Comparison of ENCODE assay signal across 8 cellular contexts in genomic region chr20:63272105-63273078, GRCh38. TPM values are rescaled to one million over a fixed set of nuclear protein-coding genes. Genes with fewer than 3 reads are reported as not detected.
DNase-seq lines count a peak whose midpoint lies in the region; ATAC-seq and TF ChIP-seq lines count a peak whose summit lies in the region.

Gene ARFGAP1, plus strand, starts transcription at chr20:63272813. Its CDS starts 2,768 bp downstream, at chr20:63275581.

- 1% methylated on average over 67 to 98 of the region's 98 CpGs for WGBS in adipose tissue, 3 donors
- WGBS in heart right ventricle, 2 donors: 1% methylated on average over 71 to 98 of the region's 98 CpGs
- 2 to 20% methylated on average over 1 to 31 of the region's 98 CpGs for WGBS in upper lobe of left lung, 2 donors

- no peak for TF ChIP-seq EP300 in upper lobe of left lung (IDR thresholded peaks at IDR 0.05)

- peak within 1 kb of the TSS; percentile 69 to 81 for H3K27ac Mint-ChIP-seq in T-cell

- peaks cover 5 to 29% (median 21%) of the 10 kb centered on the region in 9 donors for H3K4me1 ChIP-seq in heart right ventricle
- H3K4me1 ChIP-seq in upper lobe of left lung: peaks cover 19 to 32% (median 23%) of the 10 kb centered on the region in 4 donors

- CTCF ChIA-PET in T-cell (lab: Charles Lee): interaction anchor here in 1 of 2 donors (0.6 kb wide), 1 partner anchor 226 kb away, joined by 4 read pairs; no protein-coding TSS in a partner anchor

- TF ChIP-seq CTCF in GM10266 (IDR thresholded peaks at IDR 0.05; ENCODE audit: control insufficient read depth, insufficient read depth, low read depth, missing control alignments) (no peak), heart right ventricle (IDR thresholded peaks at IDR 0.05) (no peak), upper lobe of left lung (IDR thresholded peaks at IDR 0.05) (no peak)

- H3K36me3 Mint-ChIP-seq in T-cell: no peaks in the 10 kb centered on the region

- POLR2A ChIA-PET in T-cell (lab: Charles Lee): no interaction called here

- H3K4me3 ChIP-seq in heart right ventricle (peak within 1 kb of the TSS; percentile 76 to 98 (median 86)), upper lobe of left lung (peak within 1 kb of the TSS; percentile 92 to 100 (median 100))

- no peaks in the 10 kb centered on the region for H3K9me3 Mint-ChIP-seq in T-cell

- ATAC-seq in HG02678 (IDR thresholded peaks at IDR 0.05; ENCODE audit: unreplicated experiment) (peak; percentile 96), T-cell (replicated peaks in 1 of 4) (peak; percentile 96 to 99 (median 98)), heart right ventricle (peak; percentile 92 to 98 (median 98)), upper lobe of left lung (ENCODE audit: low FRiP score in 2 of 2) (peak; percentile 92 to 97)

- H3K36me3 ChIP-seq in heart right ventricle: peaks cover 0 to 25% (median 3%) of the 10 kb centered on the region in 9 donors
- peaks cover 0 to 19% (median 13%) of the 10 kb centered on the region in 4 donors for H3K36me3 ChIP-seq in upper lobe of left lung

- TF ChIP-seq POLR2A in upper lobe of left lung (IDR thresholded peaks at IDR 0.05): peak in 2 of 4 donors; percentile 53 to 86

- H3K4me3 Mint-ChIP-seq in T-cell: peak within 1 kb of the TSS; percentile 86 to 91 (median 87)

- no peak within 1 kb of the TSS for H3K27ac ChIP-seq in adipose tissue (ENCODE audit: low read depth, low read length)
- peak within 1 kb of the TSS in 9 of 10 donors; percentile 58 to 84 (median 73) for H3K27ac ChIP-seq in heart right ventricle
- H3K27ac ChIP-seq in upper lobe of left lung: peak within 1 kb of the TSS; percentile 54 to 88 (median 78)

- no peaks in the 10 kb centered on the region for H3K27me3 Mint-ChIP-seq in T-cell

- intact Hi-C loops in heart right ventricle (cut with DNase I): loop anchor here in 1 of 10 donors (5.0 kb wide), 1 partner anchor 55 kb away; the partner anchor contains the start of gene YTHDF1
- intact Hi-C loops in posterior vena cava (cut with DNase I): no loop called here

- H3K4me1 Mint-ChIP-seq in T-cell: peaks cover 30 to 32% (median 31%) of the 10 kb centered on the region in 3 donors

- H3K27me3 ChIP-seq in heart right ventricle: peaks cover 0 to 8% (median 4%) of the 10 kb centered on the region in 7 donors
- no peaks in the 10 kb centered on the region for H3K27me3 ChIP-seq in upper lobe of left lung

- DNase-seq in GM10266 (ENCODE audit: extremely low spot score) (peak; percentile 100), NCI-H1417 treated with DMSO at 0.1 percent for 48 hours (lab: John Stamatoyannopoulos, UW) (peak; percentile 39), T-cell (peak; percentile 68 to 93 (median 85)), heart right ventricle (peak; percentile 91 to 92), posterior vena cava (ENCODE audit: low spot score) (peak; percentile 97), upper lobe of left lung (peak; percentile 93 to 98)

- H3K9me3 ChIP-seq in heart right ventricle (no peaks in the 10 kb centered on the region), upper lobe of left lung (no peaks in the 10 kb centered on the region)

RNA-seq across cellular contexts. Expression of gene ARFGAP1, which starts in this region (rescaled TPM):
- total RNA-seq in T-cell (100 to 1,000 TPM; 109 to 129 (median 122) TPM), heart right ventricle (10 to 100 TPM; 20.4 to 40.4 (median 28.4) TPM), posterior vena cava (10 to 100 TPM; 58.6 to 62.6 TPM), upper lobe of left lung (100 to 1,000 TPM in 2 of 6 donors, 10 to 100 TPM in 4; 39.8 to 169 (median 84.7) TPM)
- polyA plus RNA-seq in adipose tissue (10 to 100 TPM; 41.9 to 55.0 (median 50.8) TPM), heart right ventricle (10 to 100 TPM; 46.2 to 72.6 TPM)

Comparison
In these comparisons a context has a peak if more than half of its experiments do, and no peak if none do; other contexts are left out.
1. DNase-seq: peak in every context shown above with its lines; median percentile 100 in GM10266; 97 in posterior vena cava; 96 in upper lobe of left lung; 92 in heart right ventricle; 85 in T-cell; 39 in NCI-H1417 treated with DMSO at 0.1 percent for 48 hours.